Comparison of ENCODE assay signal across 9 cellular contexts in genomic region chrX:68018248-68019203, GRCh38.
DNase-seq lines count a peak whose midpoint lies in the region; ATAC-seq and TF ChIP-seq lines count a peak whose summit lies in the region.
"Had no signal": no experiment of that assay in that cellular context is flagged by ENCODE, and none has a peak within 500 bp of the region (broad histone marks: within the 10 kb centered on the region; RNA-seq: fewer than 3 reads in every experiment).

No MANE protein-coding gene starts in this region.

- H3K27ac Mint-ChIP-seq in brain, result peak overlapping the region in 1 of 5 experiments; percentile 94
- H3K27ac Mint-ChIP-seq in stimulated activated memory B cell treated with anti-CD40 and anti-IgM and Interleukin-4, amounts not matched to agents 10 μg/mL and 1 μg/mL and 100 μg/mL, for 72 hours, result no peak overlapping the region
- H3K27ac Mint-ChIP-seq: dendritic cell treated with granulocyte-macrophage colony-stimulating factor and Interleukin-4, amounts not matched to agents 40 ng/mL and 50 ng/mL, for 4 days had no signal

- no peak overlapping the region for H3K4me3 Mint-ChIP-seq in brain
- H3K4me3 Mint-ChIP-seq in stimulated activated memory B cell treated with anti-CD40 and anti-IgM and Interleukin-4, amounts not matched to agents 10 μg/mL and 1 μg/mL and 100 μg/mL, for 72 hours, result no peak overlapping the region
- H3K4me3 Mint-ChIP-seq: dendritic cell treated with granulocyte-macrophage colony-stimulating factor and Interleukin-4, amounts not matched to agents 40 ng/mL and 50 ng/mL, for 4 days had no signal

- DNase-seq in NCI-H1417 (lab: John Stamatoyannopoulos, UW) (peak in 2 of 3 experiments; percentile 10 to 16), NCI-H1417 treated with DMSO at 0.1 percent for 48 hours (lab: John Stamatoyannopoulos, UW) (no peak), M059J (ENCODE audit: low read depth) (peak; percentile 22), myocyte (ENCODE audit: low read depth) (peak; percentile 3)

- peak; percentile 33 for TF ChIP-seq CTCF in brain (conservative IDR thresholded peaks at IDR 0.05)

- ATAC-seq in HG02623 (IDR thresholded peaks at IDR 0.05; ENCODE audit: unreplicated experiment) (no peak), GM18505 (IDR thresholded peaks at IDR 0.05; ENCODE audit: unreplicated experiment) (no peak)
- ATAC-seq in stimulated activated memory B cell treated with anti-CD40 and anti-IgM and Interleukin-4, amounts not matched to agents 10 μg/mL and 1 μg/mL and 100 μg/mL, for 72 hours, result no peak

- H3K4me1 Mint-ChIP-seq in brain, result no peaks in the 10 kb centered on the region
- no peaks in the 10 kb centered on the region for H3K4me1 Mint-ChIP-seq in stimulated activated memory B cell treated with anti-CD40 and anti-IgM and Interleukin-4, amounts not matched to agents 10 μg/mL and 1 μg/mL and 100 μg/mL, for 72 hours

- no peaks in the 10 kb centered on the region for H3K36me3 Mint-ChIP-seq in brain
- no peaks in the 10 kb centered on the region for H3K36me3 Mint-ChIP-seq in stimulated activated memory B cell treated with anti-CD40 and anti-IgM and Interleukin-4, amounts not matched to agents 10 μg/mL and 1 μg/mL and 100 μg/mL, for 72 hours

- no peak for TF ChIP-seq POLR2A in GM18505 (IDR thresholded peaks at IDR 0.05; ENCODE audit: borderline replicate concordance, extremely low read depth, insufficient read depth, insufficient read length)

- H3K27me3 Mint-ChIP-seq in brain, result no peaks in the 10 kb centered on the region
- no peaks in the 10 kb centered on the region for H3K27me3 Mint-ChIP-seq in stimulated activated memory B cell treated with anti-CD40 and anti-IgM and Interleukin-4, amounts not matched to agents 10 μg/mL and 1 μg/mL and 100 μg/mL, for 72 hours
- H3K27me3 Mint-ChIP-seq: dendritic cell treated with granulocyte-macrophage colony-stimulating factor and Interleukin-4, amounts not matched to agents 40 ng/mL and 50 ng/mL, for 4 days had no signal

- peaks cover 0 to 3% (median 3%) of the 10 kb centered on the region in 5 experiments for H3K9me3 Mint-ChIP-seq in brain
- H3K9me3 Mint-ChIP-seq in stimulated activated memory B cell treated with anti-CD40 and anti-IgM and Interleukin-4, amounts not matched to agents 10 μg/mL and 1 μg/mL and 100 μg/mL, for 72 hours, result peaks cover 4% of the 10 kb centered on the region
- H3K9me3 Mint-ChIP-seq: dendritic cell treated with granulocyte-macrophage colony-stimulating factor and Interleukin-4, amounts not matched to agents 40 ng/mL and 50 ng/mL, for 4 days had no signal
